18 cellular contexts compared by ENCODE assay signal in the genomic region with DNA sequence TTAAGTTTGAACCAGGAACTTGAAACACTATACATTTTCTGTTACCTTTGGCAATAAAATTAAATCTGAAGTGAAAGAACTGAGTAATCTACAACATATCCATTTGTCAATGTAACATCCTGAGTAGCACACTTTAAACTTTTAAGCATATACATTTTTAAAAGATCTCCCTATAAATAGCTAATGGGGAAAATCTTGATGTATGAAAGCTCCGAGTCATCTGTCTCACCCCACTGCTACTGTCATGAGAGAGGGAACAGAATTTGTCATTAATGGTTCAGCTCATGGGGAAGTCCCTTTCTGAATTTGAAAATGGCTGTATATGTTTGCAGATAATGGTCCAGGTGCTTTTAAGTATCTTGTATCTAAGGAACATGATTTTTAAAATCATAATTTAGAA. TPM values are rescaled to one million over a fixed set of nuclear protein-coding genes. Genes with fewer than 3 reads are reported as not detected.
DNase-seq lines count a peak whose midpoint lies in the region; ATAC-seq and FAIRE-seq lines count a peak whose summit lies in the region.
"Had no signal": no experiment of that assay in that cellular context is flagged by ENCODE, and none has a peak within 500 bp of the region (broad histone marks: within the 10 kb centered on the region; RNA-seq: fewer than 3 reads in every experiment).

No MANE protein-coding gene starts in this region.

- H3K4me1 Mint-ChIP-seq in activated naive CD4-positive, alpha-beta T cell treated with anti-CD3 and anti-CD28 coated beads, Interleukin-2, amount 50 U/mL, for 24 hours = peaks cover 18% of the 10 kb centered on the region
- H3K4me1 Mint-ChIP-seq: activated CD4-positive, alpha-beta T cell treated with anti-CD3 and anti-CD28 coated beads, Interleukin-2, amount 10 ng/mL, durations not matched to agents 7 days and 5 days had no signal

- H3K27ac Mint-ChIP-seq in activated naive CD4-positive, alpha-beta T cell treated with anti-CD3 and anti-CD28 coated beads, Interleukin-2, amount 50 U/mL, for 24 hours = peak overlapping the region; percentile 90
- H3K27ac Mint-ChIP-seq: activated CD4-positive, alpha-beta T cell treated with anti-CD3 and anti-CD28 coated beads, Interleukin-2, amount 10 ng/mL, durations not matched to agents 7 days and 5 days; mesothelial cell of epicardium; T-helper 1 cell treated with Interleukin-12 subunit alpha and Interleukin-12 subunit beta and Interleukin-4 antibody, amounts not matched to agents 30 μg/mL and 1 μg/mL, for 36 hours had no signal

- H3K9me3 ChIP-seq in small intestine (ENCODE audit: control insufficient read depth, low read depth) = no peaks in the 10 kb centered on the region
- H3K9me3 ChIP-seq: colonic mucosa, pancreas had no signal

- H3K4me3 ChIP-seq in small intestine (ENCODE audit: low read depth in 1 of 2, low read length in 2 of 2) = no peak overlapping the region
- H3K4me3 ChIP-seq: colonic mucosa, pancreas had no signal

- no peaks in the 10 kb centered on the region for H3K27me3 Mint-ChIP-seq in activated naive CD4-positive, alpha-beta T cell treated with anti-CD3 and anti-CD28 coated beads, Interleukin-2, amount 50 U/mL, for 24 hours
- H3K27me3 Mint-ChIP-seq: activated CD4-positive, alpha-beta T cell treated with anti-CD3 and anti-CD28 coated beads, Interleukin-2, amount 10 ng/mL, durations not matched to agents 7 days and 5 days had no signal

- no peak for DNase-seq in activated naive CD4-positive, alpha-beta T cell (lab: John Stamatoyannopoulos, UW)
- DNase-seq in stimulated activated naive CD8-positive, alpha-beta T cell treated with anti-CD3 and anti-CD28 coated beads, Interleukin-15, Interleukin-2, amounts not matched to agents 100 U/mL and 50 U/mL, for 24 hours = no peak
- DNase-seq in NOMO-1 treated with dmso at 0.1 percent for 144 hours (lab: John Stamatoyannopoulos, UW; ENCODE audit: unreplicated experiment) (no peak), small intestine (no peak)
- DNase-seq: activated CD4-positive, alpha-beta T cell treated with anti-CD3 and anti-CD28 coated beads, Interleukin-2, amount 10 ng/mL, durations not matched to agents 7 days and 5 days; colonic mucosa; H7; NCI-H2171 treated with DMSO at 0.1 percent for 48 hours; pancreas; stimulated activated CD4-positive, alpha-beta T cell treated with anti-CD3 and anti-CD28 coated beads, Interleukin-12 subunit alpha, Interleukin-12 subunit beta, amount 100 ng/mL, for 4 hours had no signal

- no peaks in the 10 kb centered on the region for H3K36me3 Mint-ChIP-seq in activated naive CD4-positive, alpha-beta T cell treated with anti-CD3 and anti-CD28 coated beads, Interleukin-2, amount 50 U/mL, for 24 hours
- H3K36me3 Mint-ChIP-seq: mesothelial cell of epicardium had no signal

- H3K27me3 ChIP-seq in small intestine (ENCODE audit: control insufficient read depth in 2 of 2, insufficient read depth in 2 of 2, low read length in 2 of 2) = no peaks in the 10 kb centered on the region
- H3K27me3 ChIP-seq: colonic mucosa, pancreas had no signal

- H3K4me3 Mint-ChIP-seq in activated naive CD4-positive, alpha-beta T cell treated with anti-CD3 and anti-CD28 coated beads, Interleukin-2, amount 50 U/mL, for 24 hours = no peak overlapping the region
- H3K4me3 Mint-ChIP-seq: activated CD4-positive, alpha-beta T cell treated with anti-CD3 and anti-CD28 coated beads, Interleukin-2, amount 10 ng/mL, durations not matched to agents 7 days and 5 days; mesothelial cell of epicardium; T-helper 1 cell treated with Interleukin-12 subunit alpha and Interleukin-12 subunit beta and Interleukin-4 antibody, amounts not matched to agents 30 μg/mL and 1 μg/mL, for 36 hours had no signal

- H3K4me1 ChIP-seq in small intestine (ENCODE audit: control insufficient read depth in 2 of 2, insufficient read depth in 1 of 2, low read depth in 1 of 2, low read length in 1 of 2) = no peaks in the 10 kb centered on the region
- H3K4me1 ChIP-seq: colonic mucosa, pancreas had no signal

- peak; percentile 98 for ATAC-seq in GM21360 (IDR thresholded peaks at IDR 0.05; ENCODE audit: unreplicated experiment)
- ATAC-seq in HG03378 (IDR thresholded peaks at IDR 0.05; ENCODE audit: unreplicated experiment) = peak; percentile 82
- ATAC-seq in stimulated activated naive CD8-positive, alpha-beta T cell treated with anti-CD3 and anti-CD28 coated beads, Interleukin-15, Interleukin-2, amounts not matched to agents 100 U/mL and 50 U/mL, for 24 hours = peak; percentile 88
- ATAC-seq in GM21825 (IDR thresholded peaks at IDR 0.05; ENCODE audit: unreplicated experiment) = no peak
- ATAC-seq: Panc1, pancreas had no signal

- 49 to 75% (median 72%) methylated on average over 1 of the region's 1 CpG for WGBS in small intestine, 3 donors

- no peaks in the 10 kb centered on the region for H3K9me3 Mint-ChIP-seq in activated naive CD4-positive, alpha-beta T cell treated with anti-CD3 and anti-CD28 coated beads, Interleukin-2, amount 50 U/mL, for 24 hours
- H3K9me3 Mint-ChIP-seq: activated CD4-positive, alpha-beta T cell treated with anti-CD3 and anti-CD28 coated beads, Interleukin-2, amount 10 ng/mL, durations not matched to agents 7 days and 5 days; mesothelial cell of epicardium; T-helper 1 cell treated with Interleukin-12 subunit alpha and Interleukin-12 subunit beta and Interleukin-4 antibody, amounts not matched to agents 30 μg/mL and 1 μg/mL, for 36 hours had no signal

- no peaks in the 10 kb centered on the region for H3K36me3 ChIP-seq in small intestine (ENCODE audit: control insufficient read depth in 2 of 2, insufficient read depth in 2 of 2, low read length in 2 of 2)
- H3K36me3 ChIP-seq: colonic mucosa, pancreas had no signal

- no peak for FAIRE-seq in small intestine (lab: Jason Lieb, UNC)
- FAIRE-seq: pancreas had no signal

- no peak overlapping the region for H3K27ac ChIP-seq in small intestine (ENCODE audit: low read depth in 1 of 2, low read length in 1 of 2)
- H3K27ac ChIP-seq: colonic mucosa, pancreas had no signal

RNA-seq across cellular contexts. Expression of a gene that starts 55.2 kb away (rescaled TPM):
- not detected for polyA plus RNA-seq in small intestine
- polyA plus RNA-seq: AG04450, pancreas had no signal
